Comparison of ENCODE assay signal across 1 cellular context in genomic region chr2:122515731-122516130, GRCh38.
TF ChIP-seq lines count a peak whose summit lies in the region.

No MANE protein-coding gene starts in this region.

TF ChIP-seq in WTC11, 78 proteins besides CTCF, POLR2A, EP300 and RAD21 (continued from another document):
- no peak for TF ChIP-seq PRDM15 (CRISPR knock-in tag; IDR thresholded peaks at IDR 0.05)
- no peak for TF ChIP-seq PREB (CRISPR knock-in tag; IDR thresholded peaks at IDR 0.05; ENCODE audit: borderline replicate concordance)
- no peak for TF ChIP-seq NR1H2 (CRISPR knock-in tag; IDR thresholded peaks at IDR 0.05)
- no peak for TF ChIP-seq ATF3 (CRISPR knock-in tag; conservative IDR thresholded peaks at IDR 0.05)
- no peak for TF ChIP-seq ZNF396 (CRISPR knock-in tag; IDR thresholded peaks at IDR 0.05; ENCODE audit: borderline replicate concordance)
TF ChIP-seq in WTC11: peak in this region for 0.
